ENCODE assay signal across 35 cellular contexts in genomic region chr6:69338431-69339162, GRCh38.
"Had no signal": no experiment of that assay in that cellular context is flagged by ENCODE, and none has a peak within 500 bp of the region (broad histone marks: within the 10 kb centered on the region; RNA-seq: fewer than 3 reads in every experiment).

No MANE protein-coding gene starts in this region.

- ATAC-seq: activated naive CD4-positive, alpha-beta T cell treated with anti-CD3 and anti-CD28 coated beads, Interleukin-2, amount 50 U/mL, for 72 hours; activated naive CD8-positive, alpha-beta T cell treated with anti-CD3 and anti-CD28 coated beads, Interleukin-2, amount 50 U/mL, for 24 hours; activated T-cell treated with anti-CD3 and anti-CD28 coated beads, Interleukin-2, amount 50 U/mL, for 4 hours; activated T-cell treated with anti-CD3 and anti-CD28 coated beads, Interleukin-2, amount 50 U/mL, for 72 hours; activated T-helper 17 cell treated with anti-CD3 and anti-CD28 coated beads, Interleukin-2, amount 50 U/mL, for 72 hours; body of pancreas had no signal

- H3K9me3 Mint-ChIP-seq: activated naive CD4-positive, alpha-beta T cell treated with anti-CD3 and anti-CD28 coated beads for 36 hours; activated naive CD4-positive, alpha-beta T cell treated with anti-CD3 and anti-CD28 coated beads, Interleukin-2, amount 10 ng/mL, durations not matched to agents 7 days and 5 days; activated naive CD4-positive, alpha-beta T cell treated with anti-CD3 and anti-CD28 coated beads, Interleukin-2, amount 50 U/mL, for 24 hours; activated naive CD8-positive, alpha-beta T cell treated with anti-CD3 and anti-CD28 coated beads for 36 hours; activated naive CD8-positive, alpha-beta T cell treated with anti-CD3 and anti-CD28 coated beads, Interleukin-2, amount 10 ng/mL, durations not matched to agents 7 days and 5 days; activated naive CD8-positive, alpha-beta T cell treated with anti-CD3 and anti-CD28 coated beads, Interleukin-2, amount 50 U/mL, for 24 hours; activated T-cell treated with anti-CD3 and anti-CD28 coated beads, Interleukin-2, amount 50 U/mL, for 24 hours; activated T-cell treated with anti-CD3 and anti-CD28 coated beads, Interleukin-2, amount 50 U/mL, for 4 hours; activated T-cell treated with anti-CD3 and anti-CD28 coated beads, Interleukin-2, amount 50 U/mL, for 72 hours; activated T-helper 1 cell treated with anti-CD3 and anti-CD28 coated beads, Interleukin-12 subunit alpha, Interleukin-12 subunit beta, Interleukin-2, Interleukin-4 antibody, amounts not matched to agents 30 ng/mL and 10 ng/mL and 1 ng/mL, durations not matched to agents 14 hours and 24 hours and 36 hours; activated T-helper 17 cell treated with anti-CD3 and anti-CD28 coated beads, Interleukin-2, amount 50 U/mL, for 72 hours; activated T-helper 2 cell treated with anti-CD3 and anti-CD28 coated beads, Interferon-gamma antibody, Interleukin-2, Interleukin-4, amounts not matched to agents 10 μg/mL and 5 μg/mL and 100 μg/mL, durations not matched to agents 14 hours and 24 hours and 36 hours; brain had no signal

- H3K27me3 Mint-ChIP-seq: activated naive CD4-positive, alpha-beta T cell treated with anti-CD3 and anti-CD28 coated beads, Interleukin-2, amount 10 ng/mL, durations not matched to agents 7 days and 5 days; activated naive CD4-positive, alpha-beta T cell treated with anti-CD3 and anti-CD28 coated beads, Interleukin-2, amount 50 U/mL, for 24 hours; activated naive CD8-positive, alpha-beta T cell; activated naive CD8-positive, alpha-beta T cell treated with anti-CD3 and anti-CD28 coated beads for 36 hours; activated naive CD8-positive, alpha-beta T cell treated with anti-CD3 and anti-CD28 coated beads, Interleukin-2, amount 10 ng/mL, durations not matched to agents 7 days and 5 days; activated naive CD8-positive, alpha-beta T cell treated with anti-CD3 and anti-CD28 coated beads, Interleukin-2, amount 50 U/mL, for 24 hours; activated T-cell treated with anti-CD3 and anti-CD28 coated beads, Interleukin-2, amount 50 U/mL, for 24 hours; activated T-helper 17 cell treated with anti-CD3 and anti-CD28 coated beads, Interleukin-2, amount 50 U/mL, for 72 hours; brain; central memory CD8-positive, alpha-beta T cell had no signal

- H3K27ac ChIP-seq: adrenal gland, ascending aorta, body of pancreas, brain microvascular endothelial cell, cardiac muscle cell had no signal

- H3K27ac Mint-ChIP-seq: activated naive CD4-positive, alpha-beta T cell treated with anti-CD3 and anti-CD28 coated beads for 36 hours; activated naive CD4-positive, alpha-beta T cell treated with anti-CD3 and anti-CD28 coated beads, Interleukin-2, amount 10 ng/mL, durations not matched to agents 7 days and 5 days; activated naive CD4-positive, alpha-beta T cell treated with anti-CD3 and anti-CD28 coated beads, Interleukin-2, amount 50 U/mL, for 24 hours; activated naive CD4-positive, alpha-beta T cell treated with anti-CD3 and anti-CD28 coated beads, Interleukin-2, amount 50 U/mL, for 72 hours; activated naive CD8-positive, alpha-beta T cell; activated naive CD8-positive, alpha-beta T cell treated with anti-CD3 and anti-CD28 coated beads for 36 hours; activated naive CD8-positive, alpha-beta T cell treated with anti-CD3 and anti-CD28 coated beads, Interleukin-2, amount 10 ng/mL, durations not matched to agents 7 days and 5 days; activated naive CD8-positive, alpha-beta T cell treated with anti-CD3 and anti-CD28 coated beads, Interleukin-2, amount 50 U/mL, for 24 hours; activated T-cell treated with anti-CD3 and anti-CD28 coated beads, Interleukin-2, amount 50 U/mL, for 24 hours; activated T-cell treated with anti-CD3 and anti-CD28 coated beads, Interleukin-2, amount 50 U/mL, for 72 hours; activated T-helper 1 cell treated with anti-CD3 and anti-CD28 coated beads, Interleukin-12 subunit alpha, Interleukin-12 subunit beta, Interleukin-2, Interleukin-4 antibody, amounts not matched to agents 30 ng/mL and 10 ng/mL and 1 ng/mL, durations not matched to agents 14 hours and 24 hours and 36 hours; activated T-helper 17 cell treated with anti-CD3 and anti-CD28 coated beads, Interleukin-2, amount 50 U/mL, for 72 hours; activated T-helper 2 cell treated with anti-CD3 and anti-CD28 coated beads, Interferon-gamma antibody, Interleukin-2, Interleukin-4, amounts not matched to agents 10 μg/mL and 5 μg/mL and 100 μg/mL, durations not matched to agents 14 hours and 24 hours and 36 hours had no signal

- H3K36me3 Mint-ChIP-seq: activated naive CD4-positive, alpha-beta T cell treated with anti-CD3 and anti-CD28 coated beads, Interleukin-2, amount 10 ng/mL, durations not matched to agents 7 days and 5 days; activated naive CD4-positive, alpha-beta T cell treated with anti-CD3 and anti-CD28 coated beads, Interleukin-2, amount 50 U/mL, for 24 hours; activated naive CD4-positive, alpha-beta T cell treated with anti-CD3 and anti-CD28 coated beads, Interleukin-2, amount 50 U/mL, for 72 hours; activated naive CD8-positive, alpha-beta T cell; activated naive CD8-positive, alpha-beta T cell treated with anti-CD3 and anti-CD28 coated beads for 36 hours; activated naive CD8-positive, alpha-beta T cell treated with anti-CD3 and anti-CD28 coated beads, Interleukin-2, amount 10 ng/mL, durations not matched to agents 7 days and 5 days had no signal

- H3K4me3 Mint-ChIP-seq: activated naive CD4-positive, alpha-beta T cell treated with anti-CD3 and anti-CD28 coated beads for 36 hours; activated naive CD4-positive, alpha-beta T cell treated with anti-CD3 and anti-CD28 coated beads, Interleukin-2, amount 10 ng/mL, durations not matched to agents 7 days and 5 days; activated naive CD4-positive, alpha-beta T cell treated with anti-CD3 and anti-CD28 coated beads, Interleukin-2, amount 50 U/mL, for 24 hours; activated naive CD8-positive, alpha-beta T cell; activated naive CD8-positive, alpha-beta T cell treated with anti-CD3 and anti-CD28 coated beads for 36 hours; activated naive CD8-positive, alpha-beta T cell treated with anti-CD3 and anti-CD28 coated beads, Interleukin-2, amount 10 ng/mL, durations not matched to agents 7 days and 5 days; activated naive CD8-positive, alpha-beta T cell treated with anti-CD3 and anti-CD28 coated beads, Interleukin-2, amount 50 U/mL, for 24 hours; activated T-cell treated with anti-CD3 and anti-CD28 coated beads, Interleukin-2, amount 50 U/mL, for 24 hours; activated T-cell treated with anti-CD3 and anti-CD28 coated beads, Interleukin-2, amount 50 U/mL, for 4 hours; activated T-cell treated with anti-CD3 and anti-CD28 coated beads, Interleukin-2, amount 50 U/mL, for 72 hours; activated T-helper 1 cell treated with anti-CD3 and anti-CD28 coated beads, Interleukin-12 subunit alpha, Interleukin-12 subunit beta, Interleukin-2, Interleukin-4 antibody, amounts not matched to agents 30 ng/mL and 10 ng/mL and 1 ng/mL, durations not matched to agents 14 hours and 24 hours and 36 hours; activated T-helper 17 cell treated with anti-CD3 and anti-CD28 coated beads, Interleukin-2, amount 50 U/mL, for 72 hours; brain; central memory CD8-positive, alpha-beta T cell had no signal

- H3K36me3 ChIP-seq: adrenal gland, ascending aorta, brain microvascular endothelial cell, cardiac muscle cell had no signal

- H3K4me1 Mint-ChIP-seq: activated naive CD4-positive, alpha-beta T cell treated with anti-CD3 and anti-CD28 coated beads, Interleukin-2, amount 10 ng/mL, durations not matched to agents 7 days and 5 days; activated naive CD4-positive, alpha-beta T cell treated with anti-CD3 and anti-CD28 coated beads, Interleukin-2, amount 50 U/mL, for 24 hours; activated naive CD8-positive, alpha-beta T cell treated with anti-CD3 and anti-CD28 coated beads for 36 hours; activated naive CD8-positive, alpha-beta T cell treated with anti-CD3 and anti-CD28 coated beads, Interleukin-2, amount 10 ng/mL, durations not matched to agents 7 days and 5 days; activated naive CD8-positive, alpha-beta T cell treated with anti-CD3 and anti-CD28 coated beads, Interleukin-2, amount 50 U/mL, for 24 hours; activated T-helper 17 cell treated with anti-CD3 and anti-CD28 coated beads, Interleukin-2, amount 50 U/mL, for 72 hours; central memory CD8-positive, alpha-beta T cell had no signal

- H3K27me3 ChIP-seq: adrenal gland, ascending aorta, body of pancreas, brain microvascular endothelial cell, cardiac muscle cell had no signal

- H3K9me3 ChIP-seq: adrenal gland, ascending aorta, body of pancreas had no signal

- H3K4me3 ChIP-seq: adrenal gland, ascending aorta, body of pancreas, cardiac muscle cell had no signal

- DNase-seq: activated effector memory CD4-positive, alpha-beta T cell treated with anti-CD3 and anti-CD28 coated beads, Interleukin-2, amount 50 U/mL, for 16 hours; activated effector memory CD4-positive, alpha-beta T cell treated with Interleukin-2 at 50 U/mL for 16 hours; activated gamma-delta T cell; activated gamma-delta T cell treated with Interleukin-2 at 50 U/mL for 16 hours; activated naive CD4-positive, alpha-beta T cell; activated naive CD4-positive, alpha-beta T cell treated with anti-CD3 and anti-CD28 coated beads for 36 hours; activated naive CD4-positive, alpha-beta T cell treated with anti-CD3 and anti-CD28 coated beads, Interleukin-2, amount 10 ng/mL, durations not matched to agents 7 days and 5 days; activated naive CD4-positive, alpha-beta T cell treated with anti-CD3 and anti-CD28 coated beads, Interleukin-2, amount 50 U/mL, for 16 hours; activated naive CD4-positive, alpha-beta T cell treated with Interleukin-2 at 50 U/mL for 16 hours; activated naive CD8-positive, alpha-beta T cell treated with anti-CD3 and anti-CD28 coated beads for 36 hours; activated naive CD8-positive, alpha-beta T cell treated with anti-CD3 and anti-CD28 coated beads, Interleukin-2, amount 10 ng/mL, durations not matched to agents 7 days and 5 days; activated naive CD8-positive, alpha-beta T cell treated with anti-CD3 and anti-CD28 coated beads, Interleukin-2, amount 50 U/mL, for 24 hours; activated T-cell treated with anti-CD3 and anti-CD28 coated beads, Interleukin-2, amount 50 U/mL, for 24 hours; activated T-cell treated with anti-CD3 and anti-CD28 coated beads, Interleukin-2, amount 50 U/mL, for 4 hours; activated T-cell treated with anti-CD3 and anti-CD28 coated beads, Interleukin-2, amount 50 U/mL, for 48 hours; activated T-cell treated with anti-CD3 and anti-CD28 coated beads, Interleukin-2, amount 50 U/mL, for 72 hours; adrenal gland; amniotic stem cell; amygdala; aorta; body of pancreas; brain microvascular endothelial cell; caudate nucleus; central memory CD4-positive, alpha-beta T cell; cerebellar nuclear complex had no signal

- H3K4me1 ChIP-seq: adrenal gland, ascending aorta, body of pancreas had no signal
